ENCODE assay signal across 8 cellular contexts in genomic region chr1:23958810-23959460, GRCh38. TPM values are rescaled to one million over a fixed set of nuclear protein-coding genes. Genes with fewer than 3 reads are reported as not detected.
DNase-seq lines count a peak whose midpoint lies in the region; ATAC-seq, FAIRE-seq and TF ChIP-seq lines count a peak whose summit lies in the region.

No MANE protein-coding gene starts in this region.

- no peaks in the 10 kb centered on the region for H3K9me3 Mint-ChIP-seq in activated CD4-positive, alpha-beta T cell treated with anti-CD3 and anti-CD28 coated beads for 36 hours (ENCODE audit: low read depth)

- CTCF ChIA-PET in BJ (lab: Yijun Ruan, JAX) = interaction anchor here (0.6 to 1.0 kb wide), 2 partner anchors 21 to 240 kb away, joined by 3 to 5 read pairs; partner anchors contain the start of gene SRSF10
- CTCF ChIA-PET in activated CD4-positive, alpha-beta T cell treated with anti-CD3 and anti-CD28 coated beads for 36 hours (lab: Charles Lee) = interaction anchor here (0.8 kb wide), 1 partner anchor 63 kb away, joined by 3 read pairs; no protein-coding TSS in a partner anchor

- no peaks in the 10 kb centered on the region for H3K27me3 Mint-ChIP-seq in activated CD4-positive, alpha-beta T cell treated with anti-CD3 and anti-CD28 coated beads for 36 hours

- peaks cover 52% of the 10 kb centered on the region for H3K4me1 Mint-ChIP-seq in activated CD4-positive, alpha-beta T cell treated with anti-CD3 and anti-CD28 coated beads for 36 hours

- no peaks in the 10 kb centered on the region for H3K27me3 ChIP-seq in BJ (ENCODE audit: control insufficient read depth, insufficient read depth, low read length)

- peak overlapping the region; percentile 85 for H3K4me3 ChIP-seq in BJ (ENCODE audit: low read depth, low read length)

- peak; percentile 45 for ATAC-seq in HG03442 (IDR thresholded peaks at IDR 0.05; ENCODE audit: unreplicated experiment)
- peak; percentile 82 for ATAC-seq in activated CD4-positive, alpha-beta T cell treated with anti-CD3 and anti-CD28 coated beads for 36 hours
- peak; percentile 77 for ATAC-seq in left lobe of liver

- POLR2A ChIA-PET in BJ (lab: Charles Lee) = no interaction called here
- POLR2A ChIA-PET in activated CD4-positive, alpha-beta T cell treated with anti-CD3 and anti-CD28 coated beads for 36 hours (lab: Charles Lee) = interaction anchor here (1.0 to 3.4 kb wide), 5 partner anchors 9 to 1063 kb away, joined by 3 to 16 read pairs (median 4); partner anchors contain the start of gene SRSF10

- H3K27ac ChIP-seq in cingulate gyrus (ENCODE audit: low read depth, low read length) = peak overlapping the region; percentile 57

- DNase-seq in BJ (ENCODE audit: low read depth) = peak; percentile 60
- peak; percentile 77 for DNase-seq in GM19239 (ENCODE audit: insufficient read length, low spot score)
- peak; percentile 97 for DNase-seq in NCI-H510A treated with DMSO at 0.1 percent for 48 hours (lab: John Stamatoyannopoulos, UW)
- DNase-seq in activated CD4-positive, alpha-beta T cell treated with anti-CD3 and anti-CD28 coated beads for 36 hours = peak; percentile 97
- DNase-seq in left lobe of liver (ENCODE audit: low spot score) = peak; percentile 83
- peak; percentile 85 for DNase-seq in stimulated activated CD4-positive, alpha-beta T cell treated with anti-CD3 and anti-CD28 coated beads, Interleukin-4, amount 100 ng/mL, for 1 hour

- H3K36me3 Mint-ChIP-seq in activated CD4-positive, alpha-beta T cell treated with anti-CD3 and anti-CD28 coated beads for 36 hours (ENCODE audit: low read depth) = peaks cover 34% of the 10 kb centered on the region

- H3K36me3 ChIP-seq in BJ (ENCODE audit: control insufficient read depth, insufficient read depth, low read length) = no peaks in the 10 kb centered on the region

- peak overlapping the region; percentile 100 for H3K27ac Mint-ChIP-seq in activated CD4-positive, alpha-beta T cell treated with anti-CD3 and anti-CD28 coated beads for 36 hours

- H3K4me3 Mint-ChIP-seq in activated CD4-positive, alpha-beta T cell treated with anti-CD3 and anti-CD28 coated beads for 36 hours = peak overlapping the region; percentile 100

- FAIRE-seq in GM19239 (lab: Jason Lieb, UNC) = peak; percentile 97

- intact Hi-C loops in activated CD4-positive, alpha-beta T cell treated with anti-CD3 and anti-CD28 coated beads for 36 hours (cut with DNase I, micrococcal nuclease) = loop anchor here (1.0 to 10.0 kb wide), 17 partner anchors 21 to 786 kb away; partner anchors contain the start of genes GALE (in 2 of the 2), SRSF10 (in 2 of the 2), CLIC4 (in 1 of the 2) and E2F2 (in 1 of the 2)

- peak; percentile 36 for TF ChIP-seq CTCF in BJ (IDR thresholded peaks at IDR 0.05; ENCODE audit: insufficient read depth, low read depth, low read length)

RNA-seq across cellular contexts. Expression of gene PNRC2, which starts 0.7 kb away (rescaled TPM):
- polyA plus RNA-seq in BJ (2011; rRNA removed) = 30.0 and 51.1 TPM in 2 replicates
- 22.0 and 27.6 TPM in 2 replicates for polyA minus RNA-seq in BJ (2011; rRNA and poly(A)+ RNA removed)
- total RNA-seq in activated CD4-positive, alpha-beta T cell treated with anti-CD3 and anti-CD28 coated beads for 36 hours = 100 to 1,000 TPM; 133 to 142 TPM
- 32.1 TPM for total RNA-seq in left lobe of liver

RNA-seq across cellular contexts. Expression of gene SRSF10, which starts 21.2 kb away (rescaled TPM):
- polyA plus RNA-seq in BJ (2011; rRNA removed) = 55.1 and 97.8 TPM in 2 replicates
- polyA minus RNA-seq in BJ (2011; rRNA and poly(A)+ RNA removed) = 47.1 and 57.8 TPM in 2 replicates
- 100 to 1,000 TPM; 213 to 225 TPM for total RNA-seq in activated CD4-positive, alpha-beta T cell treated with anti-CD3 and anti-CD28 coated beads for 36 hours
- total RNA-seq in left lobe of liver = 31.1 TPM

RNA-seq across cellular contexts. Expression of gene CNR2, which starts 45.8 kb away (rescaled TPM):
- not detected in 2 replicates for polyA plus RNA-seq in BJ (2011; rRNA removed)
- not detected in 2 replicates for polyA minus RNA-seq in BJ (2011; rRNA and poly(A)+ RNA removed)
- not detected for total RNA-seq in activated CD4-positive, alpha-beta T cell treated with anti-CD3 and anti-CD28 coated beads for 36 hours
- total RNA-seq in left lobe of liver = not detected

Comparison
In these comparisons a context has a peak if more than half of its experiments do, and no peak if none do; other contexts are left out.
1. Peak in every context shown above with its lines: DNase-seq, ATAC-seq, H3K4me3 ChIP-seq and H3K27ac ChIP-seq.